In genomic region chr5:94577466-94578245, GRCh38 we compare ENCODE assay signal across 1 cellular context.
A peak's percentile ranks its signal among the peaks of the same experiment; 100 is the strongest.
TF ChIP-seq lines count a peak whose summit lies in the region.

No MANE protein-coding gene starts in this region.

TF ChIP-seq in GM12878, 131 proteins besides CTCF, POLR2A, EP300 and RAD21 (continued from another document):
- TF ChIP-seq SKIL (IDR thresholded peaks at IDR 0.05; ENCODE audit: low read depth, poor library complexity, severe bottlenecking) (peak; percentile 16), SPI1 (IDR thresholded peaks at IDR 0.05; ENCODE audit: borderline replicate concordance, insufficient read depth, low read depth, low read length) (peak; percentile 14; the same call in 1 of the 2 replicates), ZNF384 (IDR thresholded peaks at IDR 0.05; ENCODE audit: borderline replicate concordance, low read depth, low read length) (peak; percentile 16; the same call in 1 of the 2 replicates), BHLHE40 (IDR thresholded peaks at IDR 0.05; ENCODE audit: borderline replicate concordance in 1 of 2, low read depth in 2 of 2, low read length in 1 of 2) (0 out of 4 replicates have a peak, but pooled peaks of 1 of the 2 experiments have one; percentile 13), NFIC (IDR thresholded peaks at IDR 0.05; ENCODE audit: low read depth, low read length) (peak; percentile 63; the same call in 1 of the 2 replicates), POU2F2 (IDR thresholded peaks at IDR 0.05; ENCODE audit: borderline replicate concordance, low read depth, low read length) (peak; percentile 74; the same call in 1 of the 3 replicates), RELB (IDR thresholded peaks at IDR 0.05; ENCODE audit: low read depth) (peak; percentile 45; the same call in 1 of the 2 replicates), CHD4 (IDR thresholded peaks at IDR 0.05) (no peak), ATF2 (IDR thresholded peaks at IDR 0.05; ENCODE audit: low read length) (0 out of 2 replicates have a peak, but pooled peaks have one; percentile 32), IKZF2 (IDR thresholded peaks at IDR 0.05) (peak; percentile 47 to 50; a peak in 3 of 4 replicates), MEF2B (IDR thresholded peaks at IDR 0.05; ENCODE audit: partially characterized antibody, poor library complexity, severe bottlenecking) (peak; percentile 23), MTA2 (IDR thresholded peaks at IDR 0.05; ENCODE audit: low read depth) (peak; percentile 94), BCL11A (IDR thresholded peaks at IDR 0.05; ENCODE audit: low read depth, low read length) (peak; percentile 54; the same call in 1 of the 2 replicates), TCF7 (IDR thresholded peaks at IDR 0.05; ENCODE audit: borderline replicate concordance) (peak; percentile 77), ZSCAN29 (IDR thresholded peaks at IDR 0.05) (no peak)
- TF ChIP-seq, protein P1, sequence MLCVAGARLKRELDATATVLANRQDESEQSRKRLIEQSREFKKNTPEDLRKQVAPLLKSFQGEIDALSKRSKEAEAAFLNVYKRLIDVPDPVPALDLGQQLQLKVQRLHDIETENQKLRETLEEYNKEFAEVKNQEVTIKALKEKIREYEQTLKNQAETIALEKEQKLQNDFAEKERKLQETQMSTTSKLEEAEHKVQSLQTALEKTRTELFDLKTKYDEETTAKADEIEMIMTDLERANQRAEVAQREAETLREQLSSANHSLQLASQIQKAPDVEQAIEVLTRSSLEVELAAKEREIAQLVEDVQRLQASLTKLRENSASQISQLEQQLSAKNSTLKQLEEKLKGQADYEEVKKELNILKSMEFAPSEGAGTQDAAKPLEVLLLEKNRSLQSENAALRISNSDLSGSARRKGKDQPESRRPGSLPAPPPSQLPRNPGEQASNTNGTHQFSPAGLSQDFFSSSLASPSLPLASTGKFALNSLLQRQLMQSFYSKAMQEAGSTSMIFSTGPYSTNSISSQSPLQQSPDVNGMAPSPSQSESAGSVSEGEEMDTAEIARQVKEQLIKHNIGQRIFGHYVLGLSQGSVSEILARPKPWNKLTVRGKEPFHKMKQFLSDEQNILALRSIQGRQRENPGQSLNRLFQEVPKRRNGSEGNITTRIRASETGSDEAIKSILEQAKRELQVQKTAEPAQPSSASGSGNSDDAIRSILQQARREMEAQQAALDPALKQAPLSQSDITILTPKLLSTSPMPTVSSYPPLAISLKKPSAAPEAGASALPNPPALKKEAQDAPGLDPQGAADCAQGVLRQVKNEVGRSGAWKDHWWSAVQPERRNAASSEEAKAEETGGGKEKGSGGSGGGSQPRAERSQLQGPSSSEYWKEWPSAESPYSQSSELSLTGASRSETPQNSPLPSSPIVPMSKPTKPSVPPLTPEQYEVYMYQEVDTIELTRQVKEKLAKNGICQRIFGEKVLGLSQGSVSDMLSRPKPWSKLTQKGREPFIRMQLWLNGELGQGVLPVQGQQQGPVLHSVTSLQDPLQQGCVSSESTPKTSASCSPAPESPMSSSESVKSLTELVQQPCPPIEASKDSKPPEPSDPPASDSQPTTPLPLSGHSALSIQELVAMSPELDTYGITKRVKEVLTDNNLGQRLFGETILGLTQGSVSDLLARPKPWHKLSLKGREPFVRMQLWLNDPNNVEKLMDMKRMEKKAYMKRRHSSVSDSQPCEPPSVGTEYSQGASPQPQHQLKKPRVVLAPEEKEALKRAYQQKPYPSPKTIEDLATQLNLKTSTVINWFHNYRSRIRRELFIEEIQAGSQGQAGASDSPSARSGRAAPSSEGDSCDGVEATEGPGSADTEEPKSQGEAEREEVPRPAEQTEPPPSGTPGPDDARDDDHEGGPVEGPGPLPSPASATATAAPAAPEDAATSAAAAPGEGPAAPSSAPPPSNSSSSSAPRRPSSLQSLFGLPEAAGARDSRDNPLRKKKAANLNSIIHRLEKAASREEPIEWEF (IDR thresholded peaks at IDR 0.05; ENCODE audit: insufficient replicate concordance, low read depth, low read length): no peak
